ENCODE assay signal across 18 cellular contexts in genomic region chr11:123239371-123240150, GRCh38. TPM values are rescaled to one million over a fixed set of nuclear protein-coding genes. Genes with fewer than 3 reads are reported as not detected.
DNase-seq lines count a peak whose midpoint lies in the region; ATAC-seq and TF ChIP-seq lines count a peak whose summit lies in the region.
"Had no signal": no experiment of that assay in that cellular context is flagged by ENCODE, and none has a peak within 500 bp of the region (broad histone marks: within the 10 kb centered on the region; RNA-seq: fewer than 3 reads in every experiment).

No MANE protein-coding gene starts in this region.

- intact Hi-C loops in A673 (cut with micrococcal nuclease; ENCODE audit: unreplicated experiment): no loop called here
- intact Hi-C loops in IMR-90 (cut with micrococcal nuclease): no loop called here

- H3K79me1 ChIP-seq in IMR-90 (ENCODE audit: low read depth in 1 of 2, low read length in 2 of 2) (no peaks in the 10 kb centered on the region), mesenchymal stem cell (replicated peaks; ENCODE audit: low read length, poor library complexity, severe bottlenecking) (no peaks in the 10 kb centered on the region)

- TF ChIP-seq CTCF in A673 (conservative IDR thresholded peaks at IDR 0.05; ENCODE audit: low read depth, low read length) (no peak), IMR-90 (conservative IDR thresholded peaks at IDR 0.05; ENCODE audit: low read depth, low read length) (no peak), coronary artery (IDR thresholded peaks at IDR 0.05) (no peak)

- peaks cover 48% of the 10 kb centered on the region for H3K4me1 ChIP-seq in A673 (ENCODE audit: insufficient read depth, low read length, poor library complexity, severe bottlenecking)
- H3K4me1 ChIP-seq in IMR-90 (ENCODE audit: control insufficient read depth, insufficient read depth, low read length): peaks cover 23% of the 10 kb centered on the region
- H3K4me1 ChIP-seq in mesenchymal stem cell (ENCODE audit: control insufficient read depth, insufficient read depth, low read depth, low read length): no peaks in the 10 kb centered on the region
- H3K4me1 ChIP-seq: left lung, neural progenitor cell had no signal

- H3K14ac ChIP-seq in IMR-90 (replicated peaks; ENCODE audit: low read depth, low read length): no peak overlapping the region; the same call in 1 of the 2 replicates
- H3K14ac ChIP-seq in mesenchymal stem cell (ENCODE audit: low read length in 2 of 2): no peak overlapping the region

- in situ Hi-C loops in IMR-90 (cut with MboI; ENCODE audit: low sequenced_read_pairs): loop anchor here (10.0 kb wide), 1 partner anchor 65 kb away; no protein-coding TSS in a partner anchor

- peak; percentile 60 for DNase-seq in A673 (ENCODE audit: low spot score)
- DNase-seq in IMR-90: peak; percentile 77
- peak; percentile 70 for DNase-seq in cerebellar cortex (ENCODE audit: low spot score)
- DNase-seq in mesenchymal stem cell: no peak
- DNase-seq in stimulated activated naive CD4-positive, alpha-beta T cell treated with Interleukin-2 at 50 U/mL for 16 hours (lab: John Stamatoyannopoulos, UW): no peak
- no peak for DNase-seq in activated T-cell treated with anti-CD3 and anti-CD28 coated beads, Interleukin-2, amount 50 U/mL, for 4 hours
- DNase-seq in stimulated activated CD4-positive, alpha-beta T cell treated with anti-CD3 and anti-CD28 coated beads, Interleukin-2, amount 100 ng/mL, for 48 hours: no peak
- no peak for DNase-seq in coronary artery (ENCODE audit: low spot score)
- DNase-seq: activated CD4-positive, alpha-beta memory T cell treated with anti-CD3 and anti-CD28 coated beads, Interleukin-2, amount 10 ng/mL, durations not matched to agents 7 days and 5 days; activated naive CD4-positive, alpha-beta T cell; GOT3; heart left ventricle; KBM-7; left lung; NCI-H187; NCI-H345; stimulated activated CD8-positive, alpha-beta memory T cell treated with anti-CD3 and anti-CD28 coated beads, Interleukin-4, amount 100 ng/mL, for 48 hours had no signal

- dilution Hi-C loops in IMR-90 (cut with HindIII; ENCODE audit: low sequenced_read_pairs, unreplicated experiment): no loop called here

- H3K18ac ChIP-seq in IMR-90 (ENCODE audit: low read depth, low read length) (no peak overlapping the region), mesenchymal stem cell (ENCODE audit: low read depth in 1 of 2, low read length in 2 of 2) (peak overlapping the region; percentile 0 to 29)

- no peak overlapping the region for H3K27ac ChIP-seq in A673 (ENCODE audit: low read depth, low read length, poor library complexity, severe bottlenecking)
- no peak overlapping the region for H3K27ac ChIP-seq in IMR-90 (ENCODE audit: insufficient read depth, low read length)
- no peak overlapping the region for H3K27ac ChIP-seq in mesenchymal stem cell (ENCODE audit: low read length, poor library complexity, severe bottlenecking)
- no peak overlapping the region for H3K27ac ChIP-seq in coronary artery
- H3K27ac ChIP-seq: heart left ventricle, left lung, neural progenitor cell had no signal

- H3K4me2 ChIP-seq in IMR-90 (ENCODE audit: low read depth, low read length): no peak overlapping the region
- H3K4me2 ChIP-seq in mesenchymal stem cell (ENCODE audit: low read length, poor library complexity, severe bottlenecking): no peak overlapping the region
- H3K4me2 ChIP-seq: neural progenitor cell had no signal

- H2BK120ac ChIP-seq in IMR-90 (ENCODE audit: low read depth, low read length) (peak overlapping the region; percentile 22; the same call in 1 of the 2 replicates), mesenchymal stem cell (ENCODE audit: low read depth, low read length) (no peak overlapping the region)

- no peaks in the 10 kb centered on the region for H3K36me3 Mint-ChIP-seq in activated T-cell treated with anti-CD3 and anti-CD28 coated beads, Interleukin-2, amount 50 U/mL, for 4 hours (ENCODE audit: insufficient read depth)
- H3K36me3 Mint-ChIP-seq: neural progenitor cell had no signal

- H3K9ac ChIP-seq in IMR-90 (ENCODE audit: low read depth, low read length) (no peak overlapping the region), mesenchymal stem cell (ENCODE audit: low read length) (peak overlapping the region; percentile 71)
- H3K9ac ChIP-seq: neural progenitor cell had no signal

- peaks cover 11% of the 10 kb centered on the region; the same call in 1 of the 2 replicates for H3K9me1 ChIP-seq in IMR-90 (ENCODE audit: insufficient read depth, low read length)

- 90% methylated on average over 5 of the region's 11 CpGs; no CpG with 5 or more reads in 1 of the 2 experiments for WGBS in IMR-90 (ENCODE audit: extremely low coverage in 2 of 2, insufficient read length in 1 of 2), 2 experiments
- 79% methylated on average over 11 of the region's 11 CpGs for WGBS in mesenchymal stem cell

- no peak for TF ChIP-seq POLR2A in IMR-90 (IDR thresholded peaks at IDR 0.05; ENCODE audit: low read depth, low read length)

- peak overlapping the region; percentile 12 for H2BK5ac ChIP-seq in IMR-90 (ENCODE audit: low read depth, low read length, poor library complexity, severe bottlenecking)
- no peak overlapping the region for H2BK5ac ChIP-seq in mesenchymal stem cell (ENCODE audit: low read depth, low read length, poor library complexity, severe bottlenecking)

- H3K9me3 ChIP-seq in A673 (ENCODE audit: low read depth, low read length, poor library complexity, severe bottlenecking) (no peaks in the 10 kb centered on the region), IMR-90 (ENCODE audit: control insufficient read depth, insufficient read depth, low read length) (no peaks in the 10 kb centered on the region), mesenchymal stem cell (ENCODE audit: control insufficient read depth, low read length) (no peaks in the 10 kb centered on the region)
- H3K9me3 ChIP-seq: heart left ventricle, left lung had no signal

- no peak overlapping the region; a peak in 1 of 4 replicates for H4K8ac ChIP-seq in IMR-90 (ENCODE audit: low read depth in 2 of 2, low read length in 2 of 2)
- H4K8ac ChIP-seq in mesenchymal stem cell (ENCODE audit: low read length): no peak overlapping the region

- H3K4me3 Mint-ChIP-seq in activated T-cell treated with anti-CD3 and anti-CD28 coated beads, Interleukin-2, amount 50 U/mL, for 4 hours: no peak overlapping the region
- H3K4me3 Mint-ChIP-seq: activated CD4-positive, alpha-beta memory T cell treated with anti-CD3 and anti-CD28 coated beads, Interleukin-2, amount 10 ng/mL, durations not matched to agents 7 days and 5 days; neural progenitor cell had no signal

- TF ChIP-seq RAD21 in IMR-90 (IDR thresholded peaks at IDR 0.05; ENCODE audit: low read length): peak; percentile 7; the same call in 1 of the 2 replicates

- H2AFZ ChIP-seq in IMR-90 (replicated peaks; ENCODE audit: low read length, poor library complexity) (peak overlapping the region; percentile 7), mesenchymal stem cell (ENCODE audit: low read depth, low read length) (no peak overlapping the region)
- H2AFZ ChIP-seq: neural progenitor cell had no signal

- POLR2A ChIA-PET in A673 (lab: Charles Lee; ENCODE audit: low non-redundant PET) (no interaction called here), IMR-90 (lab: Charles Lee; ENCODE audit: unreplicated experiment) (no interaction called here)

- H3K23ac ChIP-seq in IMR-90 (ENCODE audit: low read depth, low read length): no peak overlapping the region
- no peak overlapping the region for H3K23ac ChIP-seq in mesenchymal stem cell (ENCODE audit: low read length in 2 of 2)

- CTCF ChIA-PET in A673 (lab: Charles Lee) (interaction anchor here (0.6 to 1.2 kb wide), 2 partner anchors 8 to 134 kb away, joined by 3 to 4 read pairs; no protein-coding TSS in a partner anchor), IMR-90 (lab: Yijun Ruan, JAX) (interaction anchor here (0.6 to 1.7 kb wide), 4 partner anchors 8 to 1971 kb away, joined by 3 to 8 read pairs (median 3); no protein-coding TSS in a partner anchor)

- H2BK20ac ChIP-seq in IMR-90 (ENCODE audit: low read depth, low read length): peak overlapping the region; percentile 48; the same call in 1 of the 2 replicates

- H3K56ac ChIP-seq in IMR-90 (ENCODE audit: extremely low read depth, insufficient read depth, low read length): no peak overlapping the region

- H3K4me1 Mint-ChIP-seq in activated T-cell treated with anti-CD3 and anti-CD28 coated beads, Interleukin-2, amount 50 U/mL, for 4 hours (ENCODE audit: low read depth): no peaks in the 10 kb centered on the region

- H4K5ac ChIP-seq in IMR-90 (ENCODE audit: low read depth, low read length): no peak overlapping the region

- no peaks in the 10 kb centered on the region for H3K27me3 Mint-ChIP-seq in activated T-cell treated with anti-CD3 and anti-CD28 coated beads, Interleukin-2, amount 50 U/mL, for 4 hours (ENCODE audit: low read depth)

- H2AK5ac ChIP-seq in IMR-90 (ENCODE audit: low read depth, low read length) (0 out of 2 replicates have a peak overlapping the region, but pooled peaks have one; percentile 57), mesenchymal stem cell (ENCODE audit: low read length, severe bottlenecking) (no peak overlapping the region)

- H2AK9ac ChIP-seq in IMR-90 (replicated peaks; ENCODE audit: low read depth, low read length, poor library complexity): no peak overlapping the region

- no peak overlapping the region for H2BK12ac ChIP-seq in mesenchymal stem cell (ENCODE audit: low read length in 2 of 2)

- H3K4me3 ChIP-seq in A673 (ENCODE audit: low read depth, low read length, poor library complexity, severe bottlenecking): no peak overlapping the region
- no peak overlapping the region for H3K4me3 ChIP-seq in IMR-90 (ENCODE audit: insufficient read depth, low read depth, low read length)
- no peak overlapping the region for H3K4me3 ChIP-seq in mesenchymal stem cell (ENCODE audit: insufficient read depth in 1 of 2, low read depth in 1 of 2, low read length in 2 of 2)
- no peak overlapping the region for H3K4me3 ChIP-seq in coronary artery
- H3K4me3 ChIP-seq: heart left ventricle, left lung, neural progenitor cell had no signal

- ATAC-seq in IMR-90 (ENCODE audit: low read depth): peak; percentile 53
- ATAC-seq in activated T-cell treated with anti-CD3 and anti-CD28 coated beads, Interleukin-2, amount 50 U/mL, for 4 hours: no peak
- ATAC-seq: heart left ventricle, left lung had no signal

- no peaks in the 10 kb centered on the region for H3K36me3 ChIP-seq in A673 (ENCODE audit: insufficient read depth, low read length, poor library complexity, severe bottlenecking)
- H3K36me3 ChIP-seq in IMR-90 (ENCODE audit: control insufficient read depth, insufficient read depth, low read length): no peaks in the 10 kb centered on the region
- H3K36me3 ChIP-seq in mesenchymal stem cell (ENCODE audit: control insufficient read depth in 1 of 2, insufficient read depth in 2 of 2, low read depth in 1 of 2, low read length in 2 of 2): no peaks in the 10 kb centered on the region
- H3K36me3 ChIP-seq: heart left ventricle, left lung, neural progenitor cell had no signal

- H4K91ac ChIP-seq in IMR-90 (ENCODE audit: insufficient read depth, low read depth, low read length) (0 out of 2 replicates have a peak overlapping the region, but pooled peaks have one; percentile 21), mesenchymal stem cell (ENCODE audit: low read length) (no peak overlapping the region)

- H3K4ac ChIP-seq in IMR-90 (ENCODE audit: low read depth, low read length) (peak overlapping the region; percentile 28; the same call in 1 of the 2 replicates), mesenchymal stem cell (ENCODE audit: low read depth in 1 of 2, low read length in 2 of 2) (no peak overlapping the region)

- no peaks in the 10 kb centered on the region for H3K27me3 ChIP-seq in A673 (replicated peaks; ENCODE audit: insufficient read depth, low read depth, low read length, poor library complexity)
- H3K27me3 ChIP-seq in IMR-90 (ENCODE audit: control insufficient read depth, insufficient read depth, low read length): no peaks in the 10 kb centered on the region
- no peaks in the 10 kb centered on the region for H3K27me3 ChIP-seq in mesenchymal stem cell (ENCODE audit: control insufficient read depth in 1 of 2, insufficient read depth in 1 of 2, low read length in 2 of 2)
- H3K27me3 ChIP-seq: left lung, neural progenitor cell had no signal

- H3K9me3 Mint-ChIP-seq in activated T-cell treated with anti-CD3 and anti-CD28 coated beads, Interleukin-2, amount 50 U/mL, for 4 hours: no peaks in the 10 kb centered on the region
- H3K9me3 Mint-ChIP-seq: activated CD4-positive, alpha-beta memory T cell treated with anti-CD3 and anti-CD28 coated beads, Interleukin-2, amount 10 ng/mL, durations not matched to agents 7 days and 5 days had no signal

- H4K20me1 ChIP-seq in IMR-90 (ENCODE audit: insufficient read depth, low read length): no peaks in the 10 kb centered on the region

- H2BK15ac ChIP-seq in IMR-90 (ENCODE audit: low read depth, low read length): peak overlapping the region; percentile 82; the same call in 2 of the 3 replicates
- H2BK15ac ChIP-seq in mesenchymal stem cell (ENCODE audit: low read depth, poor library complexity, severe bottlenecking): no peak overlapping the region

- no TSS peak for BruUV-seq in A673 (replicated peaks; lab: Mats Ljungman, UMichigan)
- no TSS peak for BruUV-seq in IMR-90 (replicated peaks; lab: Mats Ljungman, UMichigan)

RNA-seq across cellular contexts. Expression of gene CLMP, which starts 44.5 kb away (rescaled TPM):
- 45.9 and 62.6 TPM in 2 replicates for total RNA-seq in A673 (2021)
- total RNA-seq in IMR-90 (2012; rRNA removed): 54.7 and 56.1 TPM in 2 replicates
- 78.9 and 95.7 TPM in 2 replicates for polyA plus RNA-seq in IMR-90 (2012; rRNA removed)
- polyA plus RNA-seq in IMR-90 (2012; cell fraction: cytosol; rRNA removed): 50.5 and 121 TPM in 2 replicates
- polyA plus RNA-seq in IMR-90 (2012; cell fraction: nucleus; rRNA removed; ENCODE audit: low replicate concordance): 20.7 and 92.9 TPM in 2 replicates
- polyA plus RNA-seq in mesenchymal stem cell (2013, experiment 1 of 2): 46.5 TPM
- 48.1 TPM for polyA plus RNA-seq in mesenchymal stem cell (2013, experiment 2 of 2)
- under 1 TPM; 0.11 to 0.25 (median 0.11) TPM for total RNA-seq in activated T-cell treated with anti-CD3 and anti-CD28 coated beads, Interleukin-2, amount 50 U/mL, for 4 hours

Comparison
In these comparisons a context has a peak if more than half of its experiments do, and no peak if none do; other contexts are left out.
1. DNase-seq: peak in A673 (single experiment), IMR-90 (single experiment) and cerebellar cortex (single experiment); none in mesenchymal stem cell (single experiment), stimulated activated naive CD4-positive, alpha-beta T cell treated with Interleukin-2 at 50 U/mL for 16 hours (single experiment), activated T-cell treated with anti-CD3 and anti-CD28 coated beads, Interleukin-2, amount 50 U/mL, for 4 hours (single experiment), stimulated activated CD4-positive, alpha-beta T cell treated with anti-CD3 and anti-CD28 coated beads, Interleukin-2, amount 100 ng/mL, for 48 hours (0 of 2) and coronary artery (single experiment).
2. RNA of gene CLMP, which starts 44.5 kb away (total RNA-seq): 45.9 to 62.6 TPM in A673 and 54.7 to 56.1 TPM in IMR-90; 0.11 to 0.25 TPM in activated T-cell treated with anti-CD3 and anti-CD28 coated beads, Interleukin-2, amount 50 U/mL, for 4 hours; every median in the first group is over 10 times any median in the second.